1 cellular context compared by ENCODE assay signal in the genomic region with DNA sequence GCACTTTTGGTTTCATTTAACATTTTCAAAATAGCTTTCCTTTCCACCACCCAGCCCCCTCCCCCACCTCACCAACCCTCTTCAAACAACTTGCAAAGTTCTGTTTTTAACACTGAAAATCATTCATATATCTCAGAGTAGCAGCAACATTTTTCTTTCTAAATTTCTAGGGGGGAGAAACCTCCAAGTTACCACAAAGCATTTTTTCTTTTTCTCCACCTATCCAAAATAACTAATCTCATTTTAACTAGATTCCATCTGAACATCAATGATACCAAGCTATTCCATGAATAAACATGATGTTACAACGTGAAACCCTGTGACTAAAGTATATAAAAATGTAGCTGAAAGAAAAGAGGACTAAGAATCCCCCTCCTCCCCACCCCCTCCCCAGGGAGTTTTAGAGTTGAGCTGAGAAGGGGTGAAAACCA.
A peak's percentile ranks its signal among the peaks of the same experiment; 100 is the strongest.
TF ChIP-seq lines count a peak whose summit lies in the region.

No MANE protein-coding gene starts in this region.

TF ChIP-seq in H1, 55 proteins besides CTCF, POLR2A, EP300 and RAD21:
- no peak for TF ChIP-seq CBX5 (IDR thresholded peaks at IDR 0.05; ENCODE audit: low read depth, low read length)
- TF ChIP-seq, protein P1, sequence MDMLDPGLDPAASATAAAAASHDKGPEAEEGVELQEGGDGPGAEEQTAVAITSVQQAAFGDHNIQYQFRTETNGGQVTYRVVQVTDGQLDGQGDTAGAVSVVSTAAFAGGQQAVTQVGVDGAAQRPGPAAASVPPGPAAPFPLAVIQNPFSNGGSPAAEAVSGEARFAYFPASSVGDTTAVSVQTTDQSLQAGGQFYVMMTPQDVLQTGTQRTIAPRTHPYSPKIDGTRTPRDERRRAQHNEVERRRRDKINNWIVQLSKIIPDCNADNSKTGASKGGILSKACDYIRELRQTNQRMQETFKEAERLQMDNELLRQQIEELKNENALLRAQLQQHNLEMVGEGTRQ (IDR thresholded peaks at IDR 0.05; ENCODE audit: low read length): no peak
- TF ChIP-seq, protein P2, sequence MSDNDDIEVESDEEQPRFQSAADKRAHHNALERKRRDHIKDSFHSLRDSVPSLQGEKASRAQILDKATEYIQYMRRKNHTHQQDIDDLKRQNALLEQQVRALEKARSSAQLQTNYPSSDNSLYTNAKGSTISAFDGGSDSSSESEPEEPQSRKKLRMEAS (IDR thresholded peaks at IDR 0.05): no peak
- TF ChIP-seq NANOG (IDR thresholded peaks at IDR 0.05; ENCODE audit: insufficient read depth, low read depth, low read length, poor library complexity, severe bottlenecking): no peak
- no peak for TF ChIP-seq CEBPB (IDR thresholded peaks at IDR 0.05; ENCODE audit: low read depth, low read length)
- no peak for TF ChIP-seq TAF1 (IDR thresholded peaks at IDR 0.05; ENCODE audit: low read depth, low read length)
- TF ChIP-seq POLR2AphosphoS5 (IDR thresholded peaks at IDR 0.05; ENCODE audit: low read depth, low read length): no peak
- TF ChIP-seq, protein P3, sequence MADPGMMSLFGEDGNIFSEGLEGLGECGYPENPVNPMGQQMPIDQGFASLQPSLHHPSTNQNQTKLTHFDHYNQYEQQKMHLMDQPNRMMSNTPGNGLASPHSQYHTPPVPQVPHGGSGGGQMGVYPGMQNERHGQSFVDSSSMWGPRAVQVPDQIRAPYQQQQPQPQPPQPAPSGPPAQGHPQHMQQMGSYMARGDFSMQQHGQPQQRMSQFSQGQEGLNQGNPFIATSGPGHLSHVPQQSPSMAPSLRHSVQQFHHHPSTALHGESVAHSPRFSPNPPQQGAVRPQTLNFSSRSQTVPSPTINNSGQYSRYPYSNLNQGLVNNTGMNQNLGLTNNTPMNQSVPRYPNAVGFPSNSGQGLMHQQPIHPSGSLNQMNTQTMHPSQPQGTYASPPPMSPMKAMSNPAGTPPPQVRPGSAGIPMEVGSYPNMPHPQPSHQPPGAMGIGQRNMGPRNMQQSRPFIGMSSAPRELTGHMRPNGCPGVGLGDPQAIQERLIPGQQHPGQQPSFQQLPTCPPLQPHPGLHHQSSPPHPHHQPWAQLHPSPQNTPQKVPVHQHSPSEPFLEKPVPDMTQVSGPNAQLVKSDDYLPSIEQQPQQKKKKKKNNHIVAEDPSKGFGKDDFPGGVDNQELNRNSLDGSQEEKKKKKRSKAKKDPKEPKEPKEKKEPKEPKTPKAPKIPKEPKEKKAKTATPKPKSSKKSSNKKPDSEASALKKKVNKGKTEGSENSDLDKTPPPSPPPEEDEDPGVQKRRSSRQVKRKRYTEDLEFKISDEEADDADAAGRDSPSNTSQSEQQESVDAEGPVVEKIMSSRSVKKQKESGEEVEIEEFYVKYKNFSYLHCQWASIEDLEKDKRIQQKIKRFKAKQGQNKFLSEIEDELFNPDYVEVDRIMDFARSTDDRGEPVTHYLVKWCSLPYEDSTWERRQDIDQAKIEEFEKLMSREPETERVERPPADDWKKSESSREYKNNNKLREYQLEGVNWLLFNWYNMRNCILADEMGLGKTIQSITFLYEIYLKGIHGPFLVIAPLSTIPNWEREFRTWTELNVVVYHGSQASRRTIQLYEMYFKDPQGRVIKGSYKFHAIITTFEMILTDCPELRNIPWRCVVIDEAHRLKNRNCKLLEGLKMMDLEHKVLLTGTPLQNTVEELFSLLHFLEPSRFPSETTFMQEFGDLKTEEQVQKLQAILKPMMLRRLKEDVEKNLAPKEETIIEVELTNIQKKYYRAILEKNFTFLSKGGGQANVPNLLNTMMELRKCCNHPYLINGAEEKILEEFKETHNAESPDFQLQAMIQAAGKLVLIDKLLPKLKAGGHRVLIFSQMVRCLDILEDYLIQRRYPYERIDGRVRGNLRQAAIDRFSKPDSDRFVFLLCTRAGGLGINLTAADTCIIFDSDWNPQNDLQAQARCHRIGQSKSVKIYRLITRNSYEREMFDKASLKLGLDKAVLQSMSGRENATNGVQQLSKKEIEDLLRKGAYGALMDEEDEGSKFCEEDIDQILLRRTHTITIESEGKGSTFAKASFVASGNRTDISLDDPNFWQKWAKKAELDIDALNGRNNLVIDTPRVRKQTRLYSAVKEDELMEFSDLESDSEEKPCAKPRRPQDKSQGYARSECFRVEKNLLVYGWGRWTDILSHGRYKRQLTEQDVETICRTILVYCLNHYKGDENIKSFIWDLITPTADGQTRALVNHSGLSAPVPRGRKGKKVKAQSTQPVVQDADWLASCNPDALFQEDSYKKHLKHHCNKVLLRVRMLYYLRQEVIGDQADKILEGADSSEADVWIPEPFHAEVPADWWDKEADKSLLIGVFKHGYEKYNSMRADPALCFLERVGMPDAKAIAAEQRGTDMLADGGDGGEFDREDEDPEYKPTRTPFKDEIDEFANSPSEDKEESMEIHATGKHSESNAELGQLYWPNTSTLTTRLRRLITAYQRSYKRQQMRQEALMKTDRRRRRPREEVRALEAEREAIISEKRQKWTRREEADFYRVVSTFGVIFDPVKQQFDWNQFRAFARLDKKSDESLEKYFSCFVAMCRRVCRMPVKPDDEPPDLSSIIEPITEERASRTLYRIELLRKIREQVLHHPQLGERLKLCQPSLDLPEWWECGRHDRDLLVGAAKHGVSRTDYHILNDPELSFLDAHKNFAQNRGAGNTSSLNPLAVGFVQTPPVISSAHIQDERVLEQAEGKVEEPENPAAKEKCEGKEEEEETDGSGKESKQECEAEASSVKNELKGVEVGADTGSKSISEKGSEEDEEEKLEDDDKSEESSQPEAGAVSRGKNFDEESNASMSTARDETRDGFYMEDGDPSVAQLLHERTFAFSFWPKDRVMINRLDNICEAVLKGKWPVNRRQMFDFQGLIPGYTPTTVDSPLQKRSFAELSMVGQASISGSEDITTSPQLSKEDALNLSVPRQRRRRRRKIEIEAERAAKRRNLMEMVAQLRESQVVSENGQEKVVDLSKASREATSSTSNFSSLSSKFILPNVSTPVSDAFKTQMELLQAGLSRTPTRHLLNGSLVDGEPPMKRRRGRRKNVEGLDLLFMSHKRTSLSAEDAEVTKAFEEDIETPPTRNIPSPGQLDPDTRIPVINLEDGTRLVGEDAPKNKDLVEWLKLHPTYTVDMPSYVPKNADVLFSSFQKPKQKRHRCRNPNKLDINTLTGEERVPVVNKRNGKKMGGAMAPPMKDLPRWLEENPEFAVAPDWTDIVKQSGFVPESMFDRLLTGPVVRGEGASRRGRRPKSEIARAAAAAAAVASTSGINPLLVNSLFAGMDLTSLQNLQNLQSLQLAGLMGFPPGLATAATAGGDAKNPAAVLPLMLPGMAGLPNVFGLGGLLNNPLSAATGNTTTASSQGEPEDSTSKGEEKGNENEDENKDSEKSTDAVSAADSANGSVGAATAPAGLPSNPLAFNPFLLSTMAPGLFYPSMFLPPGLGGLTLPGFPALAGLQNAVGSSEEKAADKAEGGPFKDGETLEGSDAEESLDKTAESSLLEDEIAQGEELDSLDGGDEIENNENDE (IDR thresholded peaks at IDR 0.05; ENCODE audit: insufficient replicate concordance, low read length): peak; percentile 19
TF ChIP-seq in H1: peak in this region for 1.
